19 cellular contexts compared by ENCODE assay signal in genomic region chr12:81378601-81379000, GRCh38.
DNase-seq lines count a peak whose midpoint lies in the region; FAIRE-seq and TF ChIP-seq lines count a peak whose summit lies in the region.
"Had no signal": no experiment of that assay in that cellular context is flagged by ENCODE, and none has a peak within 500 bp of the region (broad histone marks: within the 10 kb centered on the region; RNA-seq: fewer than 3 reads in every experiment).

No MANE protein-coding gene starts in this region.

- H3K36me3 ChIP-seq in bronchial epithelial cell (ENCODE audit: control insufficient read depth, insufficient read depth, low read length) = no peaks in the 10 kb centered on the region

- H3K27me3 ChIP-seq in bronchial epithelial cell (ENCODE audit: control insufficient read depth, insufficient read depth, low read length) = no peaks in the 10 kb centered on the region

- H3K4me3 ChIP-seq in bronchial epithelial cell (ENCODE audit: low read depth, low read length) = no peak overlapping the region
- H3K4me3 ChIP-seq: GM12878, HAP-1 had no signal

- no peaks in the 10 kb centered on the region for H3K9me3 Mint-ChIP-seq in CD14-positive monocyte

- intact Hi-C loops in CD14-positive monocyte (cut with micrococcal nuclease) = no loop called here

- no peaks in the 10 kb centered on the region for H3K4me1 Mint-ChIP-seq in CD14-positive monocyte
- H3K4me1 Mint-ChIP-seq: CD4-positive, CD25-positive, alpha-beta regulatory T cell had no signal

- no peaks in the 10 kb centered on the region for H3K27me3 Mint-ChIP-seq in CD14-positive monocyte (ENCODE audit: low read depth in 3 of 3)
- H3K27me3 Mint-ChIP-seq: CD4-positive, CD25-positive, alpha-beta regulatory T cell had no signal

- H3K36me3 Mint-ChIP-seq in CD14-positive monocyte = no peaks in the 10 kb centered on the region
- H3K36me3 Mint-ChIP-seq: CD4-positive, CD25-positive, alpha-beta regulatory T cell; CD8-positive, alpha-beta T cell had no signal

- no peak for DNase-seq in D721Med (ENCODE audit: insufficient read length, low spot score)
- DNase-seq in DMS53 treated with DMSO at 0.1 percent for 48 hours (lab: John Stamatoyannopoulos, UW; ENCODE audit: unreplicated experiment) = peak; percentile 58
- DNase-seq in bronchial epithelial cell (ENCODE audit: low read depth) = peak; percentile 42
- peak; percentile 67 for DNase-seq in renal cortical epithelial cell (ENCODE audit: low read depth)
- DNase-seq in dedifferentiated amniotic fluid mesenchymal stem cell (ENCODE audit: extremely low spot score) = no peak
- no peak for DNase-seq in CD14-positive monocyte (ENCODE audit: low spot score)
- no peak for DNase-seq in activated T-cell treated with anti-CD3 and anti-CD28 coated beads, Interleukin-2, amount 50 U/mL, for 48 hours
- DNase-seq: C1 segment of cervical spinal cord; Caco-2; CD4-positive, CD25-positive, alpha-beta regulatory T cell; CD8-positive, alpha-beta T cell; DMS79; EL; GDM1; GOT3; HFFc6 had no signal

- FAIRE-seq in D721Med (lab: Jason Lieb, UNC) = peak; percentile 83
- FAIRE-seq in bronchial epithelial cell (lab: Jason Lieb, UNC) = no peak
- FAIRE-seq: GM12878, H54 had no signal

- H3K4me3 Mint-ChIP-seq in CD14-positive monocyte = no peak overlapping the region
- H3K4me3 Mint-ChIP-seq: CD4-positive, CD25-positive, alpha-beta regulatory T cell; CD8-positive, alpha-beta T cell; HFFc6 had no signal

- TF ChIP-seq CTCF in D721Med (IDR thresholded peaks at IDR 0.05; ENCODE audit: insufficient read depth, missing control alignments) (no peak), bronchial epithelial cell (IDR thresholded peaks at IDR 0.05; ENCODE audit: insufficient read depth, low read length, severe bottlenecking) (no peak), CD14-positive monocyte (IDR thresholded peaks at IDR 0.05) (no peak)

- H3K27ac Mint-ChIP-seq in CD14-positive monocyte = no peak overlapping the region
- H3K27ac Mint-ChIP-seq: CD4-positive, CD25-positive, alpha-beta regulatory T cell; CD8-positive, alpha-beta T cell; HFFc6 had no signal

Comparison
In these comparisons a context has a peak if more than half of its experiments do, and no peak if none do; other contexts are left out.
1. DNase-seq: peak in DMS53 treated with DMSO at 0.1 percent for 48 hours (single experiment), bronchial epithelial cell (single experiment) and renal cortical epithelial cell (single experiment); none in D721Med (single experiment), dedifferentiated amniotic fluid mesenchymal stem cell (single experiment), CD14-positive monocyte (single experiment) and activated T-cell treated with anti-CD3 and anti-CD28 coated beads, Interleukin-2, amount 50 U/mL, for 48 hours (0 of 2).